ENCODE assay signal across 12 cellular contexts in the genomic region with DNA sequence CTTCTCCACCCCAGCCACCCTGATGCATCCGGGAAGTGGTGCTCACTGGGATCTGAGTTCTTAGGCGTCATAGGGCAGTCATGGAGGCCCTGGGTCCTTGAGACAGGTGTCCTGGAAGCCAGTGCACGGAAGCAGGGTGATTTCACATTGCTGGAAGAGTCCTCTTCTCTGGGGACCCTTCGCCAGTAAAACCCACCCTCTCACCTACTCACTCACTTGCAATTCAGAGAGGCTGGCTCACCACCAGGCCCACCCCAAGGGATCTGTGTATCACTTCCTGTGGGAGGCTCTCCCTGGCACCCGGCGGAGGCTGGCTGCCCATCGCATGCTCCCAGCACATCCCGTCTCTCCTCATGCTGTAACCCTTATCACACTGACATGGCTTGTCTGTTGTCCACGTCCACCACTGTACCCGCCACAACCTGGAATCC. TPM values are rescaled to one million over a fixed set of nuclear protein-coding genes. Genes with fewer than 3 reads are reported as not detected.
DNase-seq lines count a peak whose midpoint lies in the region; ATAC-seq and TF ChIP-seq lines count a peak whose summit lies in the region.
"Had no signal": no experiment of that assay in that cellular context is flagged by ENCODE, and none has a peak within 500 bp of the region (broad histone marks: within the 10 kb centered on the region; RNA-seq: fewer than 3 reads in every experiment).

No MANE protein-coding gene starts in this region.

- no peaks in the 10 kb centered on the region for H3K27me3 Mint-ChIP-seq in activated CD4-positive, alpha-beta T cell treated with anti-CD3 and anti-CD28 coated beads for 36 hours
- no peaks in the 10 kb centered on the region for H3K27me3 Mint-ChIP-seq in brain

- H3K27ac Mint-ChIP-seq in activated CD4-positive, alpha-beta T cell treated with anti-CD3 and anti-CD28 coated beads for 36 hours = peak overlapping the region; percentile 92
- H3K27ac Mint-ChIP-seq in brain = peak overlapping the region in 3 of 5 experiments; percentile 18 to 91 (median 89)

- H3K4me1 Mint-ChIP-seq in activated CD4-positive, alpha-beta T cell treated with anti-CD3 and anti-CD28 coated beads for 36 hours = peaks cover 55% of the 10 kb centered on the region
- peaks cover 72% of the 10 kb centered on the region for H3K4me1 Mint-ChIP-seq in brain

- peak; percentile 17 for DNase-seq in activated CD4-positive, alpha-beta T cell treated with anti-CD3 and anti-CD28 coated beads for 36 hours
- DNase-seq in activated CD4-positive, alpha-beta T cell treated with anti-CD3 and anti-CD28 coated beads for 1 hour = no peak
- DNase-seq in M059J (ENCODE audit: low read depth) = peak; percentile 53
- peak; percentile 14 for DNase-seq in omental fat pad (ENCODE audit: low spot score)
- DNase-seq in GM03348 (ENCODE audit: low spot score) = no peak
- DNase-seq: nephron progenitor cell, WERI-Rb-1 had no signal

- intact Hi-C loops in activated CD4-positive, alpha-beta T cell treated with anti-CD3 and anti-CD28 coated beads for 36 hours (cut with DNase I, micrococcal nuclease) = no loop called here

- ATAC-seq in activated CD4-positive, alpha-beta T cell treated with anti-CD3 and anti-CD28 coated beads for 36 hours = no peak
- ATAC-seq in omental fat pad (ENCODE audit: low FRiP score) (no peak), GM21390 (IDR thresholded peaks at IDR 0.05; ENCODE audit: unreplicated experiment) (no peak), GM18870 (IDR thresholded peaks at IDR 0.05; ENCODE audit: unreplicated experiment) (no peak)

- CTCF ChIA-PET in activated CD4-positive, alpha-beta T cell treated with anti-CD3 and anti-CD28 coated beads for 36 hours (lab: Charles Lee) = interaction anchor here (2.5 to 4.3 kb wide), 2 partner anchors 12 to 180 kb away, joined by 10 to 40 read pairs; a partner anchor contains a TSS

- H3K36me3 Mint-ChIP-seq in activated CD4-positive, alpha-beta T cell treated with anti-CD3 and anti-CD28 coated beads for 36 hours (ENCODE audit: low read depth) = no peaks in the 10 kb centered on the region
- H3K36me3 Mint-ChIP-seq in brain = no peaks in the 10 kb centered on the region

- no peaks in the 10 kb centered on the region for H3K9me3 Mint-ChIP-seq in activated CD4-positive, alpha-beta T cell treated with anti-CD3 and anti-CD28 coated beads for 36 hours (ENCODE audit: low read depth)
- H3K9me3 Mint-ChIP-seq in brain = no peaks in the 10 kb centered on the region
- H3K9me3 Mint-ChIP-seq: nephron progenitor cell had no signal

- peak overlapping the region; percentile 34 for H3K4me3 Mint-ChIP-seq in activated CD4-positive, alpha-beta T cell treated with anti-CD3 and anti-CD28 coated beads for 36 hours
- H3K4me3 Mint-ChIP-seq in brain = no peak overlapping the region
- H3K4me3 Mint-ChIP-seq: nephron progenitor cell had no signal

- POLR2A ChIA-PET in activated CD4-positive, alpha-beta T cell treated with anti-CD3 and anti-CD28 coated beads for 36 hours (lab: Charles Lee) = no interaction called here

- no peak for TF ChIP-seq CTCF in brain (conservative IDR thresholded peaks at IDR 0.05)
- TF ChIP-seq CTCF in omental fat pad (IDR thresholded peaks at IDR 0.05) = no peak

RNA-seq across cellular contexts. Expression of a gene that starts 40.2 kb away (rescaled TPM):
- total RNA-seq in activated CD4-positive, alpha-beta T cell treated with anti-CD3 and anti-CD28 coated beads for 36 hours = not detected
- total RNA-seq in M059J (2014; rRNA removed; shearing (Covaris generic)) = not detected in 2 replicates
- not detected for polyA plus RNA-seq in brain (ENCODE audit: insufficient read depth, low read depth, low replicate concordance)
- total RNA-seq in omental fat pad = not detected
- total RNA-seq: dermis microvascular lymphatic vessel endothelial cell, frontal cortex had no signal

Comparison
In these comparisons a context has a peak if more than half of its experiments do, and no peak if none do; other contexts are left out.
1. DNase-seq: peak in activated CD4-positive, alpha-beta T cell treated with anti-CD3 and anti-CD28 coated beads for 36 hours (single experiment), M059J (single experiment) and omental fat pad (single experiment); none in activated CD4-positive, alpha-beta T cell treated with anti-CD3 and anti-CD28 coated beads for 1 hour (single experiment) and GM03348 (single experiment).